In the genomic region with DNA sequence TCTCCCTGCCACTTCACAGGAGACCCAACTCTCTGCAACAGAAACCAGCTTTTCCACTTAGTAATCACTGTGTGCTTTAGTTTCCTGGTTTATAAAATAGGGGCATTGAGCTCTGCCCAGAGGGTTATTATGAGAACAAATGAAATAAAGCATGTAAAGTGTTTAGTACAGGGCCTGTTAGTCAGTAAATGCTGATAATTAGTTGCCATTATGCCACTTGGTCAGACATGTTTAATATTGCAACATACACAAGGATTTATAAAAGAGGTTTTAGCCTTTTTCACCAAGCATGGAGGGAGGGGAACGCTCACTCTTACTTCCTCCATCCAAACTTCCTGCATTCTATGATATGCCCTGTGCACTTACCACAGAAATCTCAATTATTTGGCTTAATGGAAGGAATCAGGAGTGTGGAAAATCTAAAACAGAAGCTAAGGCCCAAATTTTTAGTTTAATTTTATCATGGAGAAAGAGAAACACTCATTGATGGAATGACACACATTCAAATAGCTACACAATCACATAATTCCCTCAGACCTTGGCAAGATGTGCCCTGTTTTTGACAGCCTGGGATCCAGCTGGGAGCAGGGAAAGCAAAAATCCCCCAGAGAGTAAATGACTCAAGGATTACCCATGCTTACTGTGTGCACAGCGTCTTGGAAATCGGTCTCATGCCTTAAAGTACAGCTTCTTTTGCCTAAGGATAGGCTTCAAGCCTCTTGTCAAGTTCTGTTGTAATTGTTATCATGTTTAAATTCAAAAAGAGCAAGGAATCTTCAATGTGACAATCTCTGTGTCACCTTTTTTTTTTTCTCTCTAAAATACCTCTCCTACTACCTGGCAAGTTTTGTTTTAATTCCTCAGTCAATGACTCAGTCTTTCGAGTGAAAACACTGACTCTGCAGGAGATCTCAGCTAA, we compare ENCODE assay signal across 10 cellular contexts. TPM values are rescaled to one million over a fixed set of nuclear protein-coding genes. Genes with fewer than 3 reads are reported as not detected.
DNase-seq lines count a peak whose midpoint lies in the region; ATAC-seq and TF ChIP-seq lines count a peak whose summit lies in the region.
"Had no signal": no experiment of that assay in that cellular context is flagged by ENCODE, and none has a peak within 500 bp of the region (broad histone marks: within the 10 kb centered on the region; RNA-seq: fewer than 3 reads in every experiment).

No MANE protein-coding gene starts in this region.

- peaks cover 0 to 11% (median 2%) of the 10 kb centered on the region in 4 donors for H3K4me1 ChIP-seq in upper lobe of left lung

- H3K4me3 ChIP-seq in astrocyte of the spinal cord (ENCODE audit: low read depth, low read length) = no peak overlapping the region
- H3K4me3 ChIP-seq in upper lobe of left lung = no peak overlapping the region

- no peak for TF ChIP-seq POLR2A in upper lobe of left lung (IDR thresholded peaks at IDR 0.05)

- TF ChIP-seq EP300 in upper lobe of left lung (IDR thresholded peaks at IDR 0.05) = no peak

- no peaks in the 10 kb centered on the region for H3K36me3 ChIP-seq in upper lobe of left lung

- DNase-seq in DMS53 (lab: John Stamatoyannopoulos, UW) = peak; percentile 36
- no peak for DNase-seq in DMS53 treated with DMSO at 0.1 percent for 48 hours (lab: John Stamatoyannopoulos, UW; ENCODE audit: unreplicated experiment)
- DNase-seq in astrocyte of the spinal cord (ENCODE audit: low read depth, low spot score) = peak; percentile 96
- peak; percentile 92 for DNase-seq in iris pigment epithelial cell (ENCODE audit: low read depth)
- no peak for DNase-seq in upper lobe of left lung
- no peak for DNase-seq in NCI-H1105 treated with DMSO at 0.1 percent for 48 hours (lab: John Stamatoyannopoulos, UW)
- DNase-seq in globus pallidus (ENCODE audit: low spot score) = no peak
- DNase-seq: T-cell had no signal

- in situ Hi-C loops in astrocyte of the spinal cord (cut with HindIII; ENCODE audit: low sequenced_read_pairs) = no loop called here

- H3K27ac ChIP-seq in upper lobe of left lung = peak overlapping the region in 3 of 4 donors; percentile 19 to 47 (median 35)
- H3K27ac ChIP-seq: 22Rv1 had no signal

- H3K27me3 ChIP-seq in upper lobe of left lung = no peaks in the 10 kb centered on the region

- ATAC-seq in upper lobe of left lung (ENCODE audit: low FRiP score in 2 of 2) (peak in 1 of 2 donors; percentile 83), GM21723 (IDR thresholded peaks at IDR 0.05; ENCODE audit: unreplicated experiment) (no peak)
- ATAC-seq: T-cell had no signal

- WGBS in upper lobe of left lung, 2 donors = 50 to 61% methylated on average over 4 of the region's 4 CpGs

- no peak for TF ChIP-seq CTCF in astrocyte of the spinal cord (IDR thresholded peaks at IDR 0.05; ENCODE audit: low read depth, low read length)
- TF ChIP-seq CTCF in upper lobe of left lung (IDR thresholded peaks at IDR 0.05) = no peak

- no peaks in the 10 kb centered on the region for H3K9me3 ChIP-seq in upper lobe of left lung

RNA-seq across cellular contexts. Expression of a gene that starts 34.1 kb away (rescaled TPM):
- total RNA-seq in upper lobe of left lung = 10 to 100 TPM in 1 of 6 donors, 1 to 10 TPM in 4, under 1 TPM in 1; 0.40 to 15.7 (median 2.4) TPM

Comparison
In these comparisons a context has a peak if more than half of its experiments do, and no peak if none do; other contexts are left out.
1. DNase-seq: peak in DMS53 (single experiment), astrocyte of the spinal cord (single experiment) and iris pigment epithelial cell (single experiment); none in DMS53 treated with DMSO at 0.1 percent for 48 hours (single experiment), upper lobe of left lung (0 of 2), NCI-H1105 treated with DMSO at 0.1 percent for 48 hours (single experiment) and globus pallidus (single experiment).